In the genomic region with DNA sequence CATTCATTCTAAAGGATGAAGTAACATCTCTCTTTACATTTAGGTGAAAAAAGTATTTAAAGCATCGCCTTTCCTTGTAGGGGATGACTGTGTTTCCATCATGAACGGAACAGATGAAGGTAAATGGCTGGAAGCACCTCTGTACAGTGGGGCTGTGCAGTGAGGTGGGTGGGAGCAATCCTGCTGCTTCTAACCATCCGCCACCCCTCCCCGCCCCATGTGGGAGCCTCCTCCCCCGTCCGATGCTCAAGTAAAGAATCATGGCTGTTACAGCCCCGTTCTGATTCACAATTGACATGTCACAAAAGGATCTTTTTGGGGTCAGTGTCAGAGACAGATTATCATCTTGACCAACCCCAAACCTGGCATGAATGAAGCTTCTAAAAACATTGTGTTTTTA, we compare ENCODE assay signal across 14 cellular contexts. TPM values are rescaled to one million over a fixed set of nuclear protein-coding genes. Genes with fewer than 3 reads are reported as not detected.
DNase-seq lines count a peak whose midpoint lies in the region; ATAC-seq lines count a peak whose summit lies in the region.
"Had no signal": no experiment of that assay in that cellular context is flagged by ENCODE, and none has a peak within 500 bp of the region (broad histone marks: within the 10 kb centered on the region; RNA-seq: fewer than 3 reads in every experiment).

No MANE protein-coding gene starts in this region.

- intact Hi-C loops in activated naive CD4-positive, alpha-beta T cell treated with anti-CD3 and anti-CD28 coated beads for 36 hours (cut with micrococcal nuclease): no loop called here

- ATAC-seq in T-helper 17 cell: no peak
- no peak for ATAC-seq in activated naive CD4-positive, alpha-beta T cell treated with anti-CD3 and anti-CD28 coated beads, Interleukin-2, amount 50 U/mL, for 72 hours

- no peaks in the 10 kb centered on the region for H3K27me3 Mint-ChIP-seq in T-helper 17 cell
- no peaks in the 10 kb centered on the region for H3K27me3 Mint-ChIP-seq in activated naive CD4-positive, alpha-beta T cell treated with anti-CD3 and anti-CD28 coated beads for 36 hours (ENCODE audit: low read depth)
- H3K27me3 Mint-ChIP-seq: CD4-positive, alpha-beta memory T cell had no signal

- no peaks in the 10 kb centered on the region for H3K9me3 ChIP-seq in T-helper 17 cell (ENCODE audit: control insufficient read depth, low read length, poor library complexity, severe bottlenecking)

- H3K9me3 Mint-ChIP-seq in activated naive CD4-positive, alpha-beta T cell treated with anti-CD3 and anti-CD28 coated beads for 36 hours: no peaks in the 10 kb centered on the region
- H3K9me3 Mint-ChIP-seq in activated naive CD4-positive, alpha-beta T cell treated with anti-CD3 and anti-CD28 coated beads, Interleukin-2, amount 50 U/mL, for 72 hours: no peaks in the 10 kb centered on the region
- H3K9me3 Mint-ChIP-seq: CD4-positive, alpha-beta memory T cell had no signal

- H3K36me3 Mint-ChIP-seq in T-helper 17 cell (ENCODE audit: low read depth): peaks cover 5% of the 10 kb centered on the region
- peaks cover 12% of the 10 kb centered on the region for H3K36me3 Mint-ChIP-seq in activated naive CD4-positive, alpha-beta T cell treated with anti-CD3 and anti-CD28 coated beads for 36 hours (ENCODE audit: low read depth)
- H3K36me3 Mint-ChIP-seq in activated naive CD4-positive, alpha-beta T cell treated with anti-CD3 and anti-CD28 coated beads, Interleukin-2, amount 50 U/mL, for 72 hours: no peaks in the 10 kb centered on the region

- no peak overlapping the region for H3K4me3 Mint-ChIP-seq in T-helper 17 cell
- no peak overlapping the region for H3K4me3 Mint-ChIP-seq in activated naive CD4-positive, alpha-beta T cell treated with anti-CD3 and anti-CD28 coated beads for 36 hours
- H3K4me3 Mint-ChIP-seq: CD4-positive, alpha-beta memory T cell had no signal

- DNase-seq in T-helper 17 cell (no peak), caudate nucleus (lab: John Stamatoyannopoulos, UW) (peak in 18 of 61 donors; percentile 18 to 72 (median 35)), mesenteric fat pad (ENCODE audit: low spot score) (peak; percentile 41), HT-29 (ENCODE audit: low spot score) (no peak)
- DNase-seq in activated naive CD4-positive, alpha-beta T cell treated with anti-CD3 and anti-CD28 coated beads for 36 hours: no peak
- no peak for DNase-seq in activated naive CD4-positive, alpha-beta T cell treated with anti-CD3 and anti-CD28 coated beads, Interleukin-2, amount 50 U/mL, for 72 hours (ENCODE audit: low spot score in 2 of 2)
- DNase-seq: C1 segment of cervical spinal cord; Calu3; CD4-positive, alpha-beta memory T cell; COR-L47; DMS53; DMS79 treated with DMSO at 0.1 percent for 48 hours; GF-D8; HCEC 1CT had no signal

- peak overlapping the region; percentile 74 for H3K27ac ChIP-seq in caudate nucleus (ENCODE audit: low read depth, low read length)

- no peaks in the 10 kb centered on the region for H3K4me1 Mint-ChIP-seq in T-helper 17 cell
- no peaks in the 10 kb centered on the region for H3K4me1 Mint-ChIP-seq in activated naive CD4-positive, alpha-beta T cell treated with anti-CD3 and anti-CD28 coated beads for 36 hours (ENCODE audit: low read depth)
- H3K4me1 Mint-ChIP-seq: CD4-positive, alpha-beta memory T cell had no signal

- peak overlapping the region; percentile 19 for H3K27ac Mint-ChIP-seq in T-helper 17 cell
- H3K27ac Mint-ChIP-seq in activated naive CD4-positive, alpha-beta T cell treated with anti-CD3 and anti-CD28 coated beads for 36 hours: no peak overlapping the region
- no peak overlapping the region for H3K27ac Mint-ChIP-seq in activated naive CD4-positive, alpha-beta T cell treated with anti-CD3 and anti-CD28 coated beads, Interleukin-2, amount 50 U/mL, for 72 hours
- H3K27ac Mint-ChIP-seq: CD4-positive, alpha-beta memory T cell had no signal

- CTCF ChIA-PET in activated naive CD4-positive, alpha-beta T cell treated with anti-CD3 and anti-CD28 coated beads for 36 hours (lab: Charles Lee): no interaction called here

RNA-seq across cellular contexts. Expression of a gene that starts 19.3 kb away (rescaled TPM):
- 10 to 100 TPM; 62.5 to 63.2 TPM for total RNA-seq in T-helper 17 cell
- 54.3 TPM for total RNA-seq in mesenteric fat pad
- 10 to 100 TPM; 63.6 to 66.6 TPM for total RNA-seq in activated naive CD4-positive, alpha-beta T cell treated with anti-CD3 and anti-CD28 coated beads for 36 hours
- total RNA-seq in activated naive CD4-positive, alpha-beta T cell treated with anti-CD3 and anti-CD28 coated beads, Interleukin-2, amount 50 U/mL, for 72 hours: 10 to 100 TPM; 38.8 to 45.6 TPM
- total RNA-seq in HT-29 (2014; rRNA removed; shearing (Covaris generic)): 206 and 211 TPM in 2 replicates

RNA-seq across cellular contexts. Expression of a gene that starts 33.1 kb away (rescaled TPM):
- 10 to 100 TPM; 28.6 to 53.1 TPM for total RNA-seq in T-helper 17 cell
- 121 TPM for total RNA-seq in mesenteric fat pad
- total RNA-seq in activated naive CD4-positive, alpha-beta T cell treated with anti-CD3 and anti-CD28 coated beads for 36 hours: 10 to 100 TPM; 19.6 to 20.0 TPM
- 10 to 100 TPM; 19.1 to 30.8 TPM for total RNA-seq in activated naive CD4-positive, alpha-beta T cell treated with anti-CD3 and anti-CD28 coated beads, Interleukin-2, amount 50 U/mL, for 72 hours
- 629 and 663 TPM in 2 replicates for total RNA-seq in HT-29 (2014; rRNA removed; shearing (Covaris generic))
